In genomic region chr16:30068750-30069574, GRCh38 we compare ENCODE assay signal across 1 cellular context.
TF ChIP-seq lines count a peak whose summit lies in the region.

No MANE protein-coding gene starts in this region.

TF ChIP-seq in GM12878, 131 proteins besides CTCF, POLR2A, EP300 and RAD21:
- peak; percentile 16; the same call in 1 of the 2 replicates for TF ChIP-seq POLR2AphosphoS5 (IDR thresholded peaks at IDR 0.05; ENCODE audit: low read length)
- peak; percentile 58; the same call in 1 of the 2 replicates for TF ChIP-seq YY1 (IDR thresholded peaks at IDR 0.05; ENCODE audit: low read depth, low read length)
- no peak for TF ChIP-seq MYB (IDR thresholded peaks at IDR 0.05; ENCODE audit: borderline replicate concordance, low read depth, low read length)
- no peak for TF ChIP-seq MTA2 (IDR thresholded peaks at IDR 0.05; ENCODE audit: low read depth)
- peak; percentile 66; the same call in 1 of the 3 replicates for TF ChIP-seq POU2F2 (IDR thresholded peaks at IDR 0.05; ENCODE audit: borderline replicate concordance, low read depth, low read length)
- peak; percentile 6; the same call in 1 of the 2 replicates for TF ChIP-seq POLR2AphosphoS2 (IDR thresholded peaks at IDR 0.05; ENCODE audit: low read depth, low read length)
- 0 out of 2 replicates have a peak, but pooled peaks have one; percentile 3 for TF ChIP-seq SMC3 (IDR thresholded peaks at IDR 0.05; ENCODE audit: borderline replicate concordance, low read length)
- TF ChIP-seq SIN3A (IDR thresholded peaks at IDR 0.05; ENCODE audit: low read depth, low read length): no peak
